Comparison of ENCODE assay signal across 1 cellular context in genomic region chr1:24923485-24924113, GRCh38.
A peak's percentile ranks its signal among the peaks of the same experiment; 100 is the strongest.
TF ChIP-seq lines count a peak whose summit lies in the region.

No MANE protein-coding gene starts in this region.

TF ChIP-seq in GM12878, 131 proteins besides CTCF, POLR2A, EP300 and RAD21 (continued from another document):
- TF ChIP-seq E4F1 (IDR thresholded peaks at IDR 0.05; ENCODE audit: borderline replicate concordance, partially characterized antibody) (no peak), ZNF274 (IDR thresholded peaks at IDR 0.05; ENCODE audit: insufficient read depth, insufficient read length) (no peak), CBFB (IDR thresholded peaks at IDR 0.05; ENCODE audit: low read depth) (peak; percentile 46; the same call in 1 of the 2 replicates), BMI1 (IDR thresholded peaks at IDR 0.05; ENCODE audit: borderline replicate concordance) (no peak), EED (IDR thresholded peaks at IDR 0.05; ENCODE audit: low read depth) (peak; percentile 37), NR2C1 (IDR thresholded peaks at IDR 0.05) (no peak), MTA2 (IDR thresholded peaks at IDR 0.05; ENCODE audit: low read depth) (peak; percentile 46), ZSCAN29 (IDR thresholded peaks at IDR 0.05) (no peak), BCLAF1 (IDR thresholded peaks at IDR 0.05) (no peak), RFX5 (IDR thresholded peaks at IDR 0.05; ENCODE audit: low read depth, low read length) (no peak), SMAD1 (IDR thresholded peaks at IDR 0.05; ENCODE audit: low read depth, partially characterized antibody) (no peak), EZH2 (IDR thresholded peaks at IDR 0.05; ENCODE audit: borderline replicate concordance, control insufficient read depth, low read depth, low read length) (no peak), USF1 (IDR thresholded peaks at IDR 0.05; ENCODE audit: borderline replicate concordance, extremely low read length, insufficient read depth, low read depth, low read length) (no peak)
